Comparison of ENCODE assay signal across 23 cellular contexts in genomic region chr1:2202008-2202575, GRCh38.
"Had no signal": no experiment of that assay in that cellular context is flagged by ENCODE, and none has a peak within 500 bp of the region (broad histone marks: within the 10 kb centered on the region; RNA-seq: fewer than 3 reads in every experiment).

No MANE protein-coding gene starts in this region.

- H3K9me3 ChIP-seq: esophagus squamous epithelium, gastrocnemius medialis, pancreas, psoas muscle, transverse colon had no signal

- H3K27me3 ChIP-seq: esophagus squamous epithelium, gastrocnemius medialis, pancreas, transverse colon had no signal

- H3K36me3 ChIP-seq: esophagus squamous epithelium, gastrocnemius medialis, pancreas, transverse colon, WERI-Rb-1 had no signal

- ATAC-seq: activated CD8-positive, alpha-beta T cell treated with anti-CD3 and anti-CD28 coated beads, Interleukin-2, amount 10 ng/mL, durations not matched to agents 7 days and 5 days; gastrocnemius medialis; left cardiac atrium; pancreas; psoas muscle; right cardiac atrium; stimulated activated effector memory CD8-positive, alpha-beta T cell treated with anti-CD3 and anti-CD28 coated beads, Interleukin-12 subunit alpha, Interleukin-12 subunit beta, amount 100 ng/mL, for 72 hours had no signal

- H3K27me3 Mint-ChIP-seq: activated naive CD8-positive, alpha-beta T cell treated with anti-CD3 and anti-CD28 coated beads, Interleukin-2, amount 10 ng/mL, durations not matched to agents 7 days and 5 days had no signal

- H3K27ac ChIP-seq: esophagus squamous epithelium, pancreas, psoas muscle, transverse colon, WERI-Rb-1 had no signal

- H3K4me3 Mint-ChIP-seq: activated CD8-positive, alpha-beta T cell treated with anti-CD3 and anti-CD28 coated beads, Interleukin-2, amount 10 ng/mL, durations not matched to agents 7 days and 5 days; activated naive CD4-positive, alpha-beta T cell treated with anti-CD3 and anti-CD28 coated beads for 36 hours; activated naive CD8-positive, alpha-beta T cell treated with anti-CD3 and anti-CD28 coated beads, Interleukin-2, amount 10 ng/mL, durations not matched to agents 7 days and 5 days; endodermal cell; nephron; stimulated activated effector memory CD8-positive, alpha-beta T cell treated with anti-CD3 and anti-CD28 coated beads, Interleukin-12 subunit alpha, Interleukin-12 subunit beta, amount 100 ng/mL, for 72 hours had no signal

- H3K36me3 Mint-ChIP-seq: activated naive CD8-positive, alpha-beta T cell treated with anti-CD3 and anti-CD28 coated beads, Interleukin-2, amount 10 ng/mL, durations not matched to agents 7 days and 5 days; stimulated activated effector memory CD8-positive, alpha-beta T cell treated with anti-CD3 and anti-CD28 coated beads, Interleukin-12 subunit alpha, Interleukin-12 subunit beta, amount 100 ng/mL, for 72 hours had no signal

- DNase-seq: activated CD4-positive, alpha-beta T cell treated with anti-CD3 and anti-CD28 coated beads for 1 hour; activated CD4-positive, alpha-beta T cell treated with anti-CD3 and anti-CD28 coated beads, Interleukin-2, amount 50 U/mL, for 1 hour; activated CD8-positive, alpha-beta T cell treated with anti-CD3 and anti-CD28 coated beads, Interleukin-2, amount 10 ng/mL, durations not matched to agents 7 days and 5 days; activated naive CD4-positive, alpha-beta T cell treated with anti-CD3 and anti-CD28 coated beads for 36 hours; activated naive CD8-positive, alpha-beta T cell treated with anti-CD3 and anti-CD28 coated beads, Interleukin-2, amount 10 ng/mL, durations not matched to agents 7 days and 5 days; amniotic stem cell; cerebellar nuclear complex; cortex of kidney; endodermal cell; esophagus squamous epithelium; gastrocnemius medialis; head of caudate nucleus; hypothalamus; left cardiac atrium; mesenchymal stem cell; pancreas; psoas muscle; right cardiac atrium; stimulated activated CD4-positive, alpha-beta T cell treated with anti-CD3 and anti-CD28 coated beads, Interleukin-2, amount 100 ng/mL, for 24 hours; transverse colon; WERI-Rb-1 had no signal

- H3K4me3 ChIP-seq: esophagus squamous epithelium, gastrocnemius medialis, pancreas, psoas muscle, transverse colon had no signal

- H3K9me3 Mint-ChIP-seq: activated naive CD4-positive, alpha-beta T cell treated with anti-CD3 and anti-CD28 coated beads for 36 hours; activated naive CD8-positive, alpha-beta T cell treated with anti-CD3 and anti-CD28 coated beads, Interleukin-2, amount 10 ng/mL, durations not matched to agents 7 days and 5 days; endodermal cell; nephron; stimulated activated effector memory CD8-positive, alpha-beta T cell treated with anti-CD3 and anti-CD28 coated beads, Interleukin-12 subunit alpha, Interleukin-12 subunit beta, amount 100 ng/mL, for 72 hours had no signal

- H3K27ac Mint-ChIP-seq: activated CD8-positive, alpha-beta T cell treated with anti-CD3 and anti-CD28 coated beads, Interleukin-2, amount 10 ng/mL, durations not matched to agents 7 days and 5 days; activated naive CD4-positive, alpha-beta T cell treated with anti-CD3 and anti-CD28 coated beads for 36 hours; activated naive CD8-positive, alpha-beta T cell treated with anti-CD3 and anti-CD28 coated beads, Interleukin-2, amount 10 ng/mL, durations not matched to agents 7 days and 5 days; endodermal cell; nephron; stimulated activated effector memory CD8-positive, alpha-beta T cell treated with anti-CD3 and anti-CD28 coated beads, Interleukin-12 subunit alpha, Interleukin-12 subunit beta, amount 100 ng/mL, for 72 hours had no signal
